In genomic region chr1:17250601-17251000, GRCh38 we compare ENCODE assay signal across 1 cellular context.
A peak's percentile ranks its signal among the peaks of the same experiment; 100 is the strongest.
TF ChIP-seq lines count a peak whose summit lies in the region.

No MANE protein-coding gene starts in this region.

TF ChIP-seq in SK-N-SH, 30 proteins besides CTCF, POLR2A, EP300 and RAD21 (continued from another document):
- TF ChIP-seq REST (IDR thresholded peaks at IDR 0.05; ENCODE audit: low read depth, low read length), result no peak
- TF ChIP-seq FOXM1 (IDR thresholded peaks at IDR 0.05; ENCODE audit: low read depth), result no peak
- TF ChIP-seq RXRA (IDR thresholded peaks at IDR 0.05; ENCODE audit: borderline replicate concordance, low read depth), result peak; percentile 57; the same call in 1 of the 2 replicates
- peak; percentile 79; the same call in 1 of the 2 replicates for TF ChIP-seq MAX (IDR thresholded peaks at IDR 0.05; ENCODE audit: low read depth)
- TF ChIP-seq TCF12 (IDR thresholded peaks at IDR 0.05), result peak; percentile 72
- peak; percentile 95 for TF ChIP-seq NFIC (IDR thresholded peaks at IDR 0.05; ENCODE audit: borderline replicate concordance)
- TF ChIP-seq, protein P1, sequence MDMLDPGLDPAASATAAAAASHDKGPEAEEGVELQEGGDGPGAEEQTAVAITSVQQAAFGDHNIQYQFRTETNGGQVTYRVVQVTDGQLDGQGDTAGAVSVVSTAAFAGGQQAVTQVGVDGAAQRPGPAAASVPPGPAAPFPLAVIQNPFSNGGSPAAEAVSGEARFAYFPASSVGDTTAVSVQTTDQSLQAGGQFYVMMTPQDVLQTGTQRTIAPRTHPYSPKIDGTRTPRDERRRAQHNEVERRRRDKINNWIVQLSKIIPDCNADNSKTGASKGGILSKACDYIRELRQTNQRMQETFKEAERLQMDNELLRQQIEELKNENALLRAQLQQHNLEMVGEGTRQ (IDR thresholded peaks at IDR 0.05; ENCODE audit: borderline replicate concordance, low read depth, low read length), result no peak
- TF ChIP-seq JUND (IDR thresholded peaks at IDR 0.05), result peak; percentile 58
- no peak for TF ChIP-seq YY1 (IDR thresholded peaks at IDR 0.05; ENCODE audit: low read depth)
- no peak for TF ChIP-seq SMC3 (IDR thresholded peaks at IDR 0.05; ENCODE audit: low read depth, low read length)
- TF ChIP-seq SIN3A (IDR thresholded peaks at IDR 0.05; ENCODE audit: borderline replicate concordance, low read depth, low read length), result no peak
- no peak for TF ChIP-seq IRF3 (IDR thresholded peaks at IDR 0.05; ENCODE audit: low read depth, low read length)
- no peak for TF ChIP-seq NRF1 (IDR thresholded peaks at IDR 0.05; ENCODE audit: low read depth, low read length)
- TF ChIP-seq MEF2A (IDR thresholded peaks at IDR 0.05; ENCODE audit: borderline replicate concordance, low read depth), result no peak
- peak; percentile 9; the same call in 1 of the 2 replicates for TF ChIP-seq ELF1 (IDR thresholded peaks at IDR 0.05)
- TF ChIP-seq, protein P2, sequence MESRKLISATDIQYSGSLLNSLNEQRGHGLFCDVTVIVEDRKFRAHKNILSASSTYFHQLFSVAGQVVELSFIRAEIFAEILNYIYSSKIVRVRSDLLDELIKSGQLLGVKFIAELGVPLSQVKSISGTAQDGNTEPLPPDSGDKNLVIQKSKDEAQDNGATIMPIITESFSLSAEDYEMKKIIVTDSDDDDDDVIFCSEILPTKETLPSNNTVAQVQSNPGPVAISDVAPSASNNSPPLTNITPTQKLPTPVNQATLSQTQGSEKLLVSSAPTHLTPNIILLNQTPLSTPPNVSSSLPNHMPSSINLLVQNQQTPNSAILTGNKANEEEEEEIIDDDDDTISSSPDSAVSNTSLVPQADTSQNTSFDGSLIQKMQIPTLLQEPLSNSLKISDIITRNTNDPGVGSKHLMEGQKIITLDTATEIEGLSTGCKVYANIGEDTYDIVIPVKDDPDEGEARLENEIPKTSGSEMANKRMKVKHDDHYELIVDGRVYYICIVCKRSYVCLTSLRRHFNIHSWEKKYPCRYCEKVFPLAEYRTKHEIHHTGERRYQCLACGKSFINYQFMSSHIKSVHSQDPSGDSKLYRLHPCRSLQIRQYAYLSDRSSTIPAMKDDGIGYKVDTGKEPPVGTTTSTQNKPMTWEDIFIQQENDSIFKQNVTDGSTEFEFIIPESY (IDR thresholded peaks at IDR 0.05; ENCODE audit: borderline replicate concordance, low read depth), result no peak
TF ChIP-seq in SK-N-SH: peak in this region for 7.
